In genomic region chr5:158198636-158199035, GRCh38 we compare ENCODE assay signal across 11 cellular contexts.
DNase-seq lines count a peak whose midpoint lies in the region; ATAC-seq, FAIRE-seq and TF ChIP-seq lines count a peak whose summit lies in the region.
"Had no signal": no experiment of that assay in that cellular context is flagged by ENCODE, and none has a peak within 500 bp of the region (broad histone marks: within the 10 kb centered on the region; RNA-seq: fewer than 3 reads in every experiment).

No MANE protein-coding gene starts in this region.

- H3K4me1 ChIP-seq in kidney (ENCODE audit: control insufficient read depth in 1 of 2, insufficient read depth in 1 of 2, low read depth in 1 of 2, low read length in 2 of 2) (no peaks in the 10 kb centered on the region), aorta (ENCODE audit: control insufficient read depth in 1 of 2, insufficient read depth in 2 of 2, low read length in 2 of 2) (no peaks in the 10 kb centered on the region)

- H3K27me3 ChIP-seq in aorta (ENCODE audit: control insufficient read depth in 1 of 2, insufficient read depth in 2 of 2, low read length in 1 of 2) = no peaks in the 10 kb centered on the region

- DNase-seq in kidney (no peak), OCI-M1 (lab: John Stamatoyannopoulos, UW) (no peak), NCI-H1105 (lab: John Stamatoyannopoulos, UW) (no peak), aorta (no peak)
- DNase-seq: activated effector memory CD4-positive, alpha-beta T cell treated with Interleukin-2 at 50 U/mL for 16 hours; hippocampal formation; NCI-H446 treated with DMSO at 0.1 percent for 48 hours; T1000 had no signal

- H3K36me3 ChIP-seq in kidney (ENCODE audit: control insufficient read depth in 1 of 2, insufficient read depth in 2 of 2, low read length in 2 of 2) (no peaks in the 10 kb centered on the region), aorta (ENCODE audit: control insufficient read depth in 1 of 2, insufficient read depth in 2 of 2, low read length in 1 of 2) (no peaks in the 10 kb centered on the region)

- no peak overlapping the region for H3K9ac ChIP-seq in kidney (ENCODE audit: low read length in 2 of 2)

- FAIRE-seq in kidney (lab: Jason Lieb, UNC) = no peak

- H3K27ac ChIP-seq in kidney (ENCODE audit: low read depth in 2 of 2, low read length in 2 of 2) (no peak overlapping the region), aorta (ENCODE audit: low read depth in 1 of 2, low read length in 2 of 2) (no peak overlapping the region)

- WGBS in aorta, 2 donors = 94 to 96% methylated on average over 6 of the region's 6 CpGs

- intact Hi-C loops in kidney (cut with DNase I) (no loop called here), aorta (cut with DNase I) (no loop called here)

- H3K9me3 ChIP-seq in kidney (ENCODE audit: control insufficient read depth in 1 of 2, low read length in 2 of 2) (no peaks in the 10 kb centered on the region), aorta (ENCODE audit: control insufficient read depth, low read length) (no peaks in the 10 kb centered on the region)

- no peak for TF ChIP-seq CTCF in kidney (IDR thresholded peaks at IDR 0.05; ENCODE audit: borderline replicate concordance, extremely low read depth, insufficient read depth)

- no peak overlapping the region for H3K4me3 ChIP-seq in kidney (ENCODE audit: low read length in 2 of 2)
- no peak overlapping the region for H3K4me3 ChIP-seq in aorta (ENCODE audit: low read length in 2 of 2)

- ATAC-seq in GM19035 (IDR thresholded peaks at IDR 0.05; ENCODE audit: unreplicated experiment) = peak; percentile 95
- peak; percentile 87 for ATAC-seq in HG02610 (IDR thresholded peaks at IDR 0.05; ENCODE audit: unreplicated experiment)
- ATAC-seq in HG03460 (IDR thresholded peaks at IDR 0.05; ENCODE audit: unreplicated experiment) = peak; percentile 95
- no peak for ATAC-seq in aorta (ENCODE audit: low FRiP score)
